In genomic region chr15:32994810-32995424, GRCh38 we compare ENCODE assay signal across 1 cellular context.
TF ChIP-seq lines count a peak whose summit lies in the region.

No MANE protein-coding gene starts in this region.

TF ChIP-seq in GM23338, 12 proteins besides CTCF, POLR2A, EP300 and RAD21 (continued from another document):
- TF ChIP-seq REST (IDR thresholded peaks at IDR 0.05; ENCODE audit: unreplicated experiment) = no peak
TF ChIP-seq in GM23338: peak in this region for 0.
